Comparison of ENCODE assay signal across 8 cellular contexts in the genomic region with DNA sequence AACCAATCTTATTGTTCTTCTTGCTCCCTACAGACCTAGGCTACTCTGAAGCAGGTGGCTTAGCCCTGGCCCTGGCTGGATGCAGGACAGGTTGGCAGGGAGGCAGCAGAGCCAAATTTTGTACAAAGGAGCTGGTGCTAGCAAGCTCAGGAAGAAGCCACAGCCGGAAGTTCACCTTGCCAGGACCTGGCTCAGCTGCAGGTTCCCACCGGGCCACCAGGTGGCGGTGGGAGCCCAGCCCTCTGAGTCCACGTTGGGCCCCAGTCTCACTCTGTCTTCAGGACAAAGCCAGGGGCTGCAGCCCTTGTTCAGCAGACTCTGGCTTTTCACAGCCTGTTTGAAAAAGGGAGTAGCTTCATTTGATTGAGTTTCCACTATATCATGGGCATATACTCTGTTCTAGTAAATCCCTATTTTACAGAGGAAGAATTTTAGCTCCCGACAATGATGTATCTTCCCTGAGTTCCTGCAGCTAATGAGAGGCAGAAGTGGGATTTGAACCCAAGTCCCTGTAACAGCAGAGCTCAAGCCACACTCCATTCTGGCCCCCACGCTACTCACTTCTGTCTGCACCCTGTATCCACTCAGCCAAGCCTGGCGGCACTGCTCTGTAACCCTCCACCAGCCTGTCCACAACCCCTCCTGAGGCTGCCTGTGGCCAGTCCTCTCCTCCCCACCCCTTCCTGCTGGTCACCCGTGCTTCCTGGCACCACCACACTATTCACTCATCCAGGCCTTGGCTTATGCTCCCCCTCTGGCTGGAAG. TPM values are rescaled to one million over a fixed set of nuclear protein-coding genes. Genes with fewer than 3 reads are reported as not detected.
DNase-seq lines count a peak whose midpoint lies in the region; ATAC-seq, FAIRE-seq and TF ChIP-seq lines count a peak whose summit lies in the region.

No MANE protein-coding gene starts in this region.

- 40% methylated on average over 8 of the region's 8 CpGs for WGBS in HUES64
- 44% methylated on average over 8 of the region's 8 CpGs; no CpG with 5 or more reads in 1 of the 2 experiments for WGBS in H1 (ENCODE audit: extremely low coverage in 1 of 2, insufficient coverage in 1 of 2, insufficient read length in 1 of 2, insufficient replicate concordance in 2 of 2, low coverage in 1 of 2, low lambda C conversion rate in 2 of 2, missing lambda C conversion rate in 1 of 2), 2 experiments
- no CpG with 5 or more reads among the region's 8 CpGs for WGBS in mesendoderm (ENCODE audit: extremely low coverage, insufficient coverage, low lambda C conversion rate)

- peak; percentile 83 to 90 for TF ChIP-seq RAD21 in H1 (IDR thresholded peaks at IDR 0.05 in 1 of 2, conservative IDR thresholded peaks at IDR 0.05 in 1 of 2; ENCODE audit: low read depth in 2 of 2, low read length in 2 of 2)

- H3K56ac ChIP-seq in H1 (replicated peaks; ENCODE audit: insufficient read length, low read depth, low read length) (peak overlapping the region; percentile 70), mesendoderm (ENCODE audit: low read length) (peak overlapping the region; percentile 43)

- no peaks in the 10 kb centered on the region for H3K9me3 ChIP-seq in BLaER1 treated with 17β-estradiol and CSF1 and Interleukin-3, amounts not matched to agents 10 nM and 100 nM (replicated peaks in 1 of 11)
- no peaks in the 10 kb centered on the region for H3K9me3 ChIP-seq in HUES64 (ENCODE audit: insufficient read depth, low read depth, low read length)
- no peaks in the 10 kb centered on the region for H3K9me3 ChIP-seq in H1 (ENCODE audit: insufficient read depth in 2 of 2, low read depth in 1 of 2, low read length in 1 of 2)

- DNase-seq in NOMO-1 treated with DMSO at 0.1 percent for 48 hours (lab: John Stamatoyannopoulos, UW; ENCODE audit: unreplicated experiment) (peak; percentile 70), H1 (ENCODE audit: low read depth in 1 of 2, low spot score in 2 of 2) (peak; percentile 78 to 92), mesendoderm (peak; percentile 91)
- peak; percentile 89 for DNase-seq in activated CD8-positive, alpha-beta memory T cell treated with anti-CD3 and anti-CD28 coated beads, Interleukin-2, amount 10 ng/mL, durations not matched to agents 7 days and 5 days
- DNase-seq in stimulated activated CD8-positive, alpha-beta memory T cell treated with anti-CD3 and anti-CD28 coated beads, Interleukin-15, amount 100 ng/mL, for 4 hours (ENCODE audit: low read depth in 2 of 2), result peak; percentile 46 to 60

- no peak overlapping the region for H2BK20ac ChIP-seq in H1 (ENCODE audit: low read length)

- H4K91ac ChIP-seq in H1 (replicated peaks; ENCODE audit: insufficient read length, low read length), result peak overlapping the region; percentile 45

- H3K4me2 ChIP-seq in BLaER1 treated with 17β-estradiol and CSF1 and Interleukin-3, amounts not matched to agents 10 nM and 100 nM, result peak overlapping the region in 10 of 11 experiments; percentile 7 to 95 (median 30); a peak in 13 of 22 replicates
- H3K4me2 ChIP-seq in H1 (ENCODE audit: insufficient read depth in 1 of 2, low read depth in 2 of 2, low read length in 2 of 2) (no peak overlapping the region), mesendoderm (ENCODE audit: low read length) (no peak overlapping the region)

- peaks cover 3 to 14% (median 8%) of the 10 kb centered on the region in 11 experiments; a peak in 17 of 22 replicates for H4K20me1 ChIP-seq in BLaER1 treated with 17β-estradiol and CSF1 and Interleukin-3, amounts not matched to agents 10 nM and 100 nM
- peaks cover 0 to 3% of the 10 kb centered on the region in 2 experiments for H4K20me1 ChIP-seq in H1 (replicated peaks in 1 of 2; ENCODE audit: control insufficient read depth in 1 of 2, insufficient read depth in 2 of 2, low read length in 2 of 2)

- peak overlapping the region; percentile 14 for H2BK15ac ChIP-seq in H1 (ENCODE audit: low read length)
- H2BK15ac ChIP-seq in mesendoderm (replicated peaks; ENCODE audit: low read depth), result no peak overlapping the region

- H3K36me3 Mint-ChIP-seq in activated CD8-positive, alpha-beta memory T cell treated with anti-CD3 and anti-CD28 coated beads, Interleukin-2, amount 10 ng/mL, durations not matched to agents 7 days and 5 days, result peaks cover 9% of the 10 kb centered on the region

- no peak overlapping the region for H3K4me3 Mint-ChIP-seq in activated CD8-positive, alpha-beta memory T cell treated with anti-CD3 and anti-CD28 coated beads, Interleukin-2, amount 10 ng/mL, durations not matched to agents 7 days and 5 days

- H3K79me2 ChIP-seq in H1 (ENCODE audit: control insufficient read depth in 1 of 2, insufficient read depth in 2 of 2, low read length in 2 of 2), result peaks cover 12 to 20% of the 10 kb centered on the region in 2 experiments
- H3K79me2 ChIP-seq in mesendoderm (ENCODE audit: control insufficient read depth, insufficient read depth, low read length), result peaks cover 15% of the 10 kb centered on the region

- no peak overlapping the region for H3K4me3 ChIP-seq in BLaER1 treated with 17β-estradiol and CSF1 and Interleukin-3, amounts not matched to agents 10 nM and 100 nM
- no peak overlapping the region for H3K4me3 ChIP-seq in HUES64 (ENCODE audit: low read length)
- H3K4me3 ChIP-seq in H1 (ENCODE audit: extremely low read depth in 1 of 4, insufficient read depth in 2 of 4, low read depth in 3 of 4, low read length in 4 of 4), result no peak overlapping the region
- H3K4me3 ChIP-seq in mesendoderm (ENCODE audit: low read length), result no peak overlapping the region

- peak overlapping the region; percentile 72; the same call in 1 of the 2 replicates for H2AFZ ChIP-seq in H1 (ENCODE audit: low read length)

- no peak overlapping the region for H2BK120ac ChIP-seq in H1 (replicated peaks; ENCODE audit: low read depth, low read length)
- H2BK120ac ChIP-seq in mesendoderm (ENCODE audit: low read depth, low read length), result no peak overlapping the region

- H3K14ac ChIP-seq in H1 (ENCODE audit: insufficient read length), result no peak overlapping the region

- no peaks in the 10 kb centered on the region for H3K9me3 Mint-ChIP-seq in activated CD8-positive, alpha-beta memory T cell treated with anti-CD3 and anti-CD28 coated beads, Interleukin-2, amount 10 ng/mL, durations not matched to agents 7 days and 5 days (ENCODE audit: low read depth)

- peak; percentile 95 to 99 (median 97) for TF ChIP-seq CTCF in H1 (IDR thresholded peaks at IDR 0.05; ENCODE audit: control extremely low read depth in 1 of 3, insufficient read depth in 1 of 3, low read depth in 1 of 3, low read length in 3 of 3)

- H3K4me1 ChIP-seq in BLaER1 treated with 17β-estradiol and CSF1 and Interleukin-3, amounts not matched to agents 10 nM and 100 nM, result peaks cover 42 to 69% (median 52%) of the 10 kb centered on the region in 10 experiments
- H3K4me1 ChIP-seq in HUES64 (ENCODE audit: insufficient read depth, low read length) (peaks cover 17% of the 10 kb centered on the region; the same call in 1 of the 2 replicates), H1 (replicated peaks in 1 of 4; ENCODE audit: control insufficient read depth in 3 of 4, insufficient read depth in 4 of 4, low read length in 3 of 4) (peaks cover 5 to 14% (median 9%) of the 10 kb centered on the region in 4 experiments), mesendoderm (ENCODE audit: control insufficient read depth, low read depth, low read length) (peaks cover 6% of the 10 kb centered on the region)

- TF ChIP-seq EP300 in H1 (IDR thresholded peaks at IDR 0.05; ENCODE audit: borderline replicate concordance in 1 of 2, low read depth in 2 of 2, low read length in 2 of 2), result no peak

- H3K4me1 Mint-ChIP-seq in activated CD8-positive, alpha-beta memory T cell treated with anti-CD3 and anti-CD28 coated beads, Interleukin-2, amount 10 ng/mL, durations not matched to agents 7 days and 5 days, result peaks cover 49% of the 10 kb centered on the region

- CTCF ChIA-PET in activated CD8-positive, alpha-beta memory T cell treated with anti-CD3 and anti-CD28 coated beads, Interleukin-2, amount 10 ng/mL, durations not matched to agents 7 days and 5 days (lab: Charles Lee), result interaction anchor here (0.6 to 9.9 kb wide), 34 partner anchors 9 to 506 kb away, joined by 3 to 261 read pairs (median 5); a partner anchor contains a TSS
- CTCF ChIA-PET in H1 (lab: Charles Lee; ENCODE audit: partially characterized antibody), result interaction anchor here (0.5 to 10.1 kb wide), 36 partner anchors 9 to 461 kb away, joined by 3 to 290 read pairs (median 4); a partner anchor contains a TSS

- POLR2A ChIA-PET in H1 (lab: Charles Lee; ENCODE audit: partially characterized antibody), result interaction anchor here (0.7 to 39.7 kb wide), 13 partner anchors 9 to 291 kb away, joined by 3 to 1106 read pairs (median 6); a partner anchor contains a TSS

- H3K27ac Mint-ChIP-seq in activated CD8-positive, alpha-beta memory T cell treated with anti-CD3 and anti-CD28 coated beads, Interleukin-2, amount 10 ng/mL, durations not matched to agents 7 days and 5 days, result peak overlapping the region; percentile 98

- H4K5ac ChIP-seq in H1 (ENCODE audit: insufficient read length, low read depth, low read length) (peak overlapping the region; percentile 53), mesendoderm (ENCODE audit: low read length) (no peak overlapping the region)

- peak overlapping the region in 8 of 11 experiments; percentile 3 to 45 (median 26); a peak in 10 of 22 replicates for H3K9ac ChIP-seq in BLaER1 treated with 17β-estradiol and CSF1 and Interleukin-3, amounts not matched to agents 10 nM and 100 nM
- peak overlapping the region; percentile 74 for H3K9ac ChIP-seq in HUES64 (ENCODE audit: low read depth, low read length)
- H3K9ac ChIP-seq in H1 (replicated peaks in 1 of 4; ENCODE audit: extremely low read depth in 1 of 4, low read depth in 3 of 4, low read length in 3 of 4), result peak overlapping the region in 2 of 4 experiments; percentile 14 to 17; a peak in 3 of 7 replicates
- H3K9ac ChIP-seq in mesendoderm (ENCODE audit: low read length), result peak overlapping the region; percentile 30

- H3K23ac ChIP-seq in H1 (ENCODE audit: insufficient read length), result no peak overlapping the region
- no peak overlapping the region for H3K23ac ChIP-seq in mesendoderm (ENCODE audit: low read length)

- FAIRE-seq in H1 (lab: Jason Lieb, UNC), result no peak

- peak; percentile 61 for ATAC-seq in GM19452 (IDR thresholded peaks at IDR 0.05; ENCODE audit: unreplicated experiment)
- ATAC-seq in activated CD8-positive, alpha-beta memory T cell treated with anti-CD3 and anti-CD28 coated beads, Interleukin-2, amount 10 ng/mL, durations not matched to agents 7 days and 5 days, result peak; percentile 62

- H2AK5ac ChIP-seq in H1 (ENCODE audit: low read depth, low read length) (peak overlapping the region; percentile 42; the same call in 1 of the 2 replicates), mesendoderm (ENCODE audit: low read length) (no peak overlapping the region)

- peak overlapping the region; percentile 91 for H3K4ac ChIP-seq in H1 (replicated peaks; ENCODE audit: insufficient read length, low read depth, low read length)
- H3K4ac ChIP-seq in mesendoderm (ENCODE audit: low read depth, low read length), result no peak overlapping the region

- peak overlapping the region in 8 of 11 experiments; percentile 11 to 93 (median 35); a peak in 11 of 22 replicates for H3K27ac ChIP-seq in BLaER1 treated with 17β-estradiol and CSF1 and Interleukin-3, amounts not matched to agents 10 nM and 100 nM
- peak overlapping the region; percentile 54 for H3K27ac ChIP-seq in HUES64 (ENCODE audit: low read depth, low read length)
- peak overlapping the region; percentile 50 for H3K27ac ChIP-seq in H1 (ENCODE audit: low read depth, low read length)
- H3K27ac ChIP-seq in mesendoderm (ENCODE audit: low read depth, low read length), result no peak overlapping the region

- peak overlapping the region; percentile 71 for H2BK5ac ChIP-seq in H1 (ENCODE audit: low read depth, low read length)
- no peak overlapping the region for H2BK5ac ChIP-seq in mesendoderm (ENCODE audit: low read length)

- H3K18ac ChIP-seq in H1 (ENCODE audit: extremely low read depth, low read length), result no peak overlapping the region
- H3K18ac ChIP-seq in mesendoderm (ENCODE audit: low read length), result no peak overlapping the region

- H3K79me1 ChIP-seq in H1 (ENCODE audit: low read depth, low read length) (peaks cover 6% of the 10 kb centered on the region; the same call in 1 of the 2 replicates), mesendoderm (ENCODE audit: low read length) (no peaks in the 10 kb centered on the region)

- no peaks in the 10 kb centered on the region for H3K27me3 ChIP-seq in BLaER1 treated with 17β-estradiol and CSF1 and Interleukin-3, amounts not matched to agents 10 nM and 100 nM
- H3K27me3 ChIP-seq in HUES64 (ENCODE audit: insufficient read depth, low read length), result no peaks in the 10 kb centered on the region
- no peaks in the 10 kb centered on the region for H3K27me3 ChIP-seq in H1 (replicated peaks in 1 of 4; ENCODE audit: control insufficient read depth in 3 of 4, extremely low read depth in 1 of 4, insufficient read depth in 3 of 4, low read length in 3 of 4)
- no peaks in the 10 kb centered on the region for H3K27me3 ChIP-seq in mesendoderm (ENCODE audit: insufficient read depth, low read length, poor library complexity)

- H2BK12ac ChIP-seq in H1 (ENCODE audit: low read depth, low read length), result 0 out of 2 replicates have a peak overlapping the region, but pooled peaks have one; percentile 30

- H4K8ac ChIP-seq in H1 (ENCODE audit: extremely low read depth, insufficient read depth, low read length) (peak overlapping the region; percentile 84; the same call in 1 of the 2 replicates), mesendoderm (ENCODE audit: low read depth, low read length) (no peak overlapping the region)

- peaks cover 9% of the 10 kb centered on the region; the same call in 1 of the 2 replicates for H3K23me2 ChIP-seq in H1 (ENCODE audit: low read depth, low read length)

- peaks cover 0 to 20% (median 5%) of the 10 kb centered on the region in 11 experiments; a peak in 9 of 22 replicates for H3K36me3 ChIP-seq in BLaER1 treated with 17β-estradiol and CSF1 and Interleukin-3, amounts not matched to agents 10 nM and 100 nM
- H3K36me3 ChIP-seq in HUES64 (ENCODE audit: insufficient read depth, low read length), result peaks cover 12% of the 10 kb centered on the region; the same call in 1 of the 2 replicates
- H3K36me3 ChIP-seq in H1 (ENCODE audit: control insufficient read depth in 2 of 4, insufficient read depth in 4 of 4, low read length in 3 of 4), result peaks cover 0 to 8% (median 2%) of the 10 kb centered on the region in 4 experiments; a peak in 1 of 8 replicates
- H3K36me3 ChIP-seq in mesendoderm (ENCODE audit: control insufficient read depth, insufficient read depth, low read length), result no peaks in the 10 kb centered on the region

- no peaks in the 10 kb centered on the region for H3K27me3 Mint-ChIP-seq in activated CD8-positive, alpha-beta memory T cell treated with anti-CD3 and anti-CD28 coated beads, Interleukin-2, amount 10 ng/mL, durations not matched to agents 7 days and 5 days

- peak in 1 of 2 experiments; percentile 76; a peak in 2 of 3 replicates for TF ChIP-seq POLR2A in H1 (IDR thresholded peaks at IDR 0.05; ENCODE audit: control extremely low read depth in 1 of 2, low read depth in 2 of 2, low read length in 2 of 2)

RNA-seq across cellular contexts. Expression of a gene that starts 3.3 kb away (rescaled TPM):
- polyA plus RNA-seq in HUES64 (2013, experiment 1 of 2), result 34.3 TPM
- 33.7 TPM for polyA plus RNA-seq in HUES64 (2013, experiment 2 of 2)
- 10 to 100 TPM; 36.9 to 42.3 TPM for total RNA-seq in activated CD8-positive, alpha-beta memory T cell treated with anti-CD3 and anti-CD28 coated beads, Interleukin-2, amount 10 ng/mL, durations not matched to agents 7 days and 5 days
- 53.5 and 56.0 TPM in 2 replicates for total RNA-seq in H1 (2021; fragmentation: NEBNext Ultra II Directional; extraction: Animal tissue kit (Norgen Biotek cat#: 25700))
- 55.0 and 84.1 TPM in 2 replicates for polyA plus RNA-seq in H1 (2011; rRNA removed)
- 52.9 TPM for polyA plus RNA-seq in H1 (2011; cell fraction: cytosol; rRNA removed)
- polyA plus RNA-seq in H1 (2011; cell fraction: nucleus; rRNA removed), result 212 TPM
- 44.5 to 59.9 TPM (median 59.3 TPM) in 4 replicates for polyA plus RNA-seq in H1 (2012, experiment 1 of 2)
- 53.9 TPM for polyA plus RNA-seq in H1 (2012, experiment 2 of 2)
- 22.7 TPM for polyA plus RNA-seq in H1 (2013, experiment 1 of 2)
- polyA plus RNA-seq in H1 (2013, experiment 2 of 2), result 21.6 TPM
- polyA minus RNA-seq in H1 (2011; rRNA and poly(A)+ RNA removed), result 47.8 and 62.2 TPM in 2 replicates
- polyA minus RNA-seq in H1 (2011; cell fraction: cytosol; rRNA and poly(A)+ RNA removed), result 48.3 TPM
- 70.7 TPM for polyA minus RNA-seq in H1 (2011; cell fraction: nucleus; rRNA and poly(A)+ RNA removed)
- 17.3 TPM for polyA plus RNA-seq in mesendoderm (2013, experiment 1 of 2)
- 16.9 TPM for polyA plus RNA-seq in mesendoderm (2013, experiment 2 of 2)

RNA-seq across cellular contexts. Expression of a gene that starts 3.4 kb away (rescaled TPM):
- 149 TPM for polyA plus RNA-seq in HUES64 (2013, experiment 1 of 2)
- polyA plus RNA-seq in HUES64 (2013, experiment 2 of 2), result 145 TPM
- total RNA-seq in activated CD8-positive, alpha-beta memory T cell treated with anti-CD3 and anti-CD28 coated beads, Interleukin-2, amount 10 ng/mL, durations not matched to agents 7 days and 5 days, result 100 to 1,000 TPM; 189 to 258 TPM
- 275 and 283 TPM in 2 replicates for total RNA-seq in H1 (2021; fragmentation: NEBNext Ultra II Directional; extraction: Animal tissue kit (Norgen Biotek cat#: 25700))
- polyA plus RNA-seq in H1 (2011; rRNA removed), result 239 and 306 TPM in 2 replicates
- 295 TPM for polyA plus RNA-seq in H1 (2011; cell fraction: cytosol; rRNA removed)
- polyA plus RNA-seq in H1 (2011; cell fraction: nucleus; rRNA removed), result 261 TPM
- 171 to 276 TPM (median 267 TPM) in 4 replicates for polyA plus RNA-seq in H1 (2012, experiment 1 of 2)
- 180 TPM for polyA plus RNA-seq in H1 (2012, experiment 2 of 2)
- polyA plus RNA-seq in H1 (2013, experiment 1 of 2), result 110 TPM
- 98.1 TPM for polyA plus RNA-seq in H1 (2013, experiment 2 of 2)
- polyA minus RNA-seq in H1 (2011; rRNA and poly(A)+ RNA removed), result 517 and 594 TPM in 2 replicates
- polyA minus RNA-seq in H1 (2011; cell fraction: cytosol; rRNA and poly(A)+ RNA removed), result 315 TPM
- 214 TPM for polyA minus RNA-seq in H1 (2011; cell fraction: nucleus; rRNA and poly(A)+ RNA removed)
- 111 TPM for polyA plus RNA-seq in mesendoderm (2013, experiment 1 of 2)
- 111 TPM for polyA plus RNA-seq in mesendoderm (2013, experiment 2 of 2)

RNA-seq across cellular contexts. Expression of a gene that starts 25.3 kb away (rescaled TPM):
- polyA plus RNA-seq in HUES64 (2013, experiment 1 of 2), result 14.9 TPM
- 12.7 TPM for polyA plus RNA-seq in HUES64 (2013, experiment 2 of 2)
- 10 to 100 TPM; 43.9 to 51.2 TPM for total RNA-seq in activated CD8-positive, alpha-beta memory T cell treated with anti-CD3 and anti-CD28 coated beads, Interleukin-2, amount 10 ng/mL, durations not matched to agents 7 days and 5 days
- 29.6 and 32.5 TPM in 2 replicates for total RNA-seq in H1 (2021; fragmentation: NEBNext Ultra II Directional; extraction: Animal tissue kit (Norgen Biotek cat#: 25700))
- polyA plus RNA-seq in H1 (2011; rRNA removed), result 41.2 and 58.0 TPM in 2 replicates
- 41.0 TPM for polyA plus RNA-seq in H1 (2011; cell fraction: cytosol; rRNA removed)
- polyA plus RNA-seq in H1 (2011; cell fraction: nucleus; rRNA removed), result 78.6 TPM
- 22.0 to 30.7 TPM (median 26.6 TPM) in 4 replicates for polyA plus RNA-seq in H1 (2012, experiment 1 of 2)
- polyA plus RNA-seq in H1 (2012, experiment 2 of 2), result 26.9 TPM
- polyA plus RNA-seq in H1 (2013, experiment 1 of 2), result 23.7 TPM
- polyA plus RNA-seq in H1 (2013, experiment 2 of 2), result 19.1 TPM
- polyA minus RNA-seq in H1 (2011; rRNA and poly(A)+ RNA removed), result 40.7 and 45.3 TPM in 2 replicates
- polyA minus RNA-seq in H1 (2011; cell fraction: cytosol; rRNA and poly(A)+ RNA removed), result 14.2 TPM
- 18.9 TPM for polyA minus RNA-seq in H1 (2011; cell fraction: nucleus; rRNA and poly(A)+ RNA removed)
- polyA plus RNA-seq in mesendoderm (2013, experiment 1 of 2), result 12.7 TPM
- 13.1 TPM for polyA plus RNA-seq in mesendoderm (2013, experiment 2 of 2)

RNA-seq across cellular contexts. Expression of a gene that starts 25.8 kb away (rescaled TPM):
- polyA plus RNA-seq in HUES64 (2013, experiment 1 of 2), result 22.1 TPM
- polyA plus RNA-seq in HUES64 (2013, experiment 2 of 2), result 32.1 TPM
- total RNA-seq in activated CD8-positive, alpha-beta memory T cell treated with anti-CD3 and anti-CD28 coated beads, Interleukin-2, amount 10 ng/mL, durations not matched to agents 7 days and 5 days, result 10 to 100 TPM; 48.3 to 60.6 TPM
- 32.9 and 35.3 TPM in 2 replicates for total RNA-seq in H1 (2021; fragmentation: NEBNext Ultra II Directional; extraction: Animal tissue kit (Norgen Biotek cat#: 25700))
- polyA plus RNA-seq in H1 (2011; rRNA removed), result 48.6 and 59.0 TPM in 2 replicates
- polyA plus RNA-seq in H1 (2011; cell fraction: cytosol; rRNA removed), result 49.3 TPM
- polyA plus RNA-seq in H1 (2011; cell fraction: nucleus; rRNA removed), result 94.3 TPM
- polyA plus RNA-seq in H1 (2012, experiment 1 of 2), result 30.9 to 37.5 TPM (median 36.8 TPM) in 4 replicates
- polyA plus RNA-seq in H1 (2012, experiment 2 of 2), result 31.0 TPM
- 56.1 TPM for polyA plus RNA-seq in H1 (2013, experiment 1 of 2)
- 65.4 TPM for polyA plus RNA-seq in H1 (2013, experiment 2 of 2)
- polyA minus RNA-seq in H1 (2011; rRNA and poly(A)+ RNA removed), result 63.9 and 87.5 TPM in 2 replicates
- 18.3 TPM for polyA minus RNA-seq in H1 (2011; cell fraction: cytosol; rRNA and poly(A)+ RNA removed)
- polyA minus RNA-seq in H1 (2011; cell fraction: nucleus; rRNA and poly(A)+ RNA removed), result 51.2 TPM
- polyA plus RNA-seq in mesendoderm (2013, experiment 1 of 2), result 52.8 TPM
- polyA plus RNA-seq in mesendoderm (2013, experiment 2 of 2), result 51.4 TPM

RNA-seq across cellular contexts. Expression of a gene that starts 41.2 kb away (rescaled TPM):
- polyA plus RNA-seq in HUES64 (2013, experiment 1 of 2), result 7.3 TPM
- 6.1 TPM for polyA plus RNA-seq in HUES64 (2013, experiment 2 of 2)
- 1 to 10 TPM; 3.8 to 3.9 TPM for total RNA-seq in activated CD8-positive, alpha-beta memory T cell treated with anti-CD3 and anti-CD28 coated beads, Interleukin-2, amount 10 ng/mL, durations not matched to agents 7 days and 5 days
- 12.3 and 14.5 TPM in 2 replicates for total RNA-seq in H1 (2021; fragmentation: NEBNext Ultra II Directional; extraction: Animal tissue kit (Norgen Biotek cat#: 25700))
- 9.5 and 16.8 TPM in 2 replicates for polyA plus RNA-seq in H1 (2011; rRNA removed)
- polyA plus RNA-seq in H1 (2011; cell fraction: cytosol; rRNA removed), result 10.7 TPM
- polyA plus RNA-seq in H1 (2011; cell fraction: nucleus; rRNA removed), result 41.1 TPM
- 10.6 to 18.5 TPM (median 16.1 TPM) in 4 replicates for polyA plus RNA-seq in H1 (2012, experiment 1 of 2)
- 10.9 TPM for polyA plus RNA-seq in H1 (2012, experiment 2 of 2)
- polyA plus RNA-seq in H1 (2013, experiment 1 of 2), result 14.6 TPM
- 13.6 TPM for polyA plus RNA-seq in H1 (2013, experiment 2 of 2)
- polyA minus RNA-seq in H1 (2011; rRNA and poly(A)+ RNA removed), result 9.4 and 11.4 TPM in 2 replicates
- polyA minus RNA-seq in H1 (2011; cell fraction: cytosol; rRNA and poly(A)+ RNA removed), result 9.7 TPM
- polyA minus RNA-seq in H1 (2011; cell fraction: nucleus; rRNA and poly(A)+ RNA removed), result 13.5 TPM
- polyA plus RNA-seq in mesendoderm (2013, experiment 1 of 2), result 7.1 TPM
- polyA plus RNA-seq in mesendoderm (2013, experiment 2 of 2), result 6.7 TPM

Comparison
In these comparisons a context has a peak if more than half of its experiments do, and no peak if none do; other contexts are left out.
1. H3K4me2 ChIP-seq: peak in BLaER1 treated with 17β-estradiol and CSF1 and Interleukin-3, amounts not matched to agents 10 nM and 100 nM (10 of 11); none in H1 (0 of 2) and mesendoderm (single experiment).
2. Peak in every context shown above with its lines, with median percentiles within 50 percentile points of each other: DNase-seq.